ENCODE assay signal across 2 cellular contexts in the genomic region with DNA sequence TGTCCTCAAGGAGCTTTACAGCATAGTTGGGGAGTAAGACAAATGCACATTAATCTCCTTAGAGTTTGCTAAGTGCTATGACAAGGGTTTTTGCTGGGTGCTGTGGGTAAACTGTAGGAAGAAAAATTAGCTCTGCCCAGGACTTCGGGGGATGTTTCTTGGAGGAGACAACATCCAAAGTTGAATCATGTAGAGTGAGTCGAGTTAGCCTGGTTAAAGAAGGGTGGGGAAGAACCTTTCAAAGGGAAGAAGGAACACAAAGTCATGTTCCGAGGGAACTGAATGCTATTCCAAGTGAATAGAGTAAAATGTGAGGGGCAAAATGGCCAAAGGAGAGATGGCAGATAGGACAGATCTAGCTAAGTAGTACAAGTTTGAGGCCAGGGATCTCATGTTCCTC.
A peak's percentile ranks its signal among the peaks of the same experiment; 100 is the strongest.
TF ChIP-seq lines count a peak whose summit lies in the region.

No MANE protein-coding gene starts in this region.

TF ChIP-seq in HepG2, 621 proteins besides CTCF, POLR2A, EP300 and RAD21:
- TF ChIP-seq NFE2 (CRISPR knock-in tag; IDR thresholded peaks at IDR 0.05): no peak
- TF ChIP-seq RBM22 (optimal IDR thresholded peaks at IDR 0.05; ENCODE audit: low read length): peak; percentile 75

TF ChIP-seq in IMR-90, 13 proteins besides CTCF, POLR2A, EP300 and RAD21:
- no peak for TF ChIP-seq FOS (IDR thresholded peaks at IDR 0.05; ENCODE audit: low read depth, low read length)
